Comparison of ENCODE assay signal across 29 cellular contexts in genomic region chr21:29817450-29817849, GRCh38.
"Had no signal": no experiment of that assay in that cellular context is flagged by ENCODE, and none has a peak within 500 bp of the region (broad histone marks: within the 10 kb centered on the region; RNA-seq: fewer than 3 reads in every experiment).

No MANE protein-coding gene starts in this region.

- ATAC-seq: left ventricle myocardium superior; lower lobe of right lung; naive thymus-derived CD4-positive, alpha-beta T cell; pancreas; right cardiac atrium; stimulated activated effector memory CD8-positive, alpha-beta T cell treated with anti-CD3 and anti-CD28 coated beads, Interleukin-12 subunit alpha, Interleukin-12 subunit beta, amount 100 ng/mL, for 72 hours; upper lobe of right lung had no signal

- H3K4me1 ChIP-seq: lower lobe of right lung, prostate gland, sigmoid colon, spleen, suprapubic skin, tibial artery, upper lobe of right lung, uterus had no signal

- H3K4me3 ChIP-seq: lower lobe of right lung, pancreas, prostate gland, sigmoid colon, spleen, suprapubic skin, thoracic aorta, tibial artery, upper lobe of right lung, uterus had no signal

- H3K27me3 Mint-ChIP-seq: stimulated activated naive CD8-positive, alpha-beta T cell treated with anti-CD3 and anti-CD28 coated beads, Interleukin-15, Interleukin-2, amounts not matched to agents 100 ng/mL and 50 ng/mL, for 24 hours had no signal

- H3K9me3 ChIP-seq: lower lobe of right lung, pancreas, prostate gland, sigmoid colon, spleen, suprapubic skin, thoracic aorta, tibial artery, upper lobe of right lung, uterus had no signal

- H3K4me3 Mint-ChIP-seq: mesothelial cell of epicardium; naive thymus-derived CD4-positive, alpha-beta T cell; nephron; neural crest cell; stimulated activated effector memory CD8-positive, alpha-beta T cell treated with anti-CD3 and anti-CD28 coated beads, Interleukin-12 subunit alpha, Interleukin-12 subunit beta, amount 100 ng/mL, for 72 hours; stimulated activated naive CD8-positive, alpha-beta T cell treated with anti-CD3 and anti-CD28 coated beads, Interleukin-15, Interleukin-2, amounts not matched to agents 100 ng/mL and 50 ng/mL, for 24 hours had no signal

- H3K27me3 ChIP-seq: pancreas, sigmoid colon, spleen, suprapubic skin, tibial artery, upper lobe of right lung, uterus had no signal

- H3K27ac Mint-ChIP-seq: mesothelial cell of epicardium; naive thymus-derived CD4-positive, alpha-beta T cell; nephron; stimulated activated effector memory CD8-positive, alpha-beta T cell treated with anti-CD3 and anti-CD28 coated beads, Interleukin-12 subunit alpha, Interleukin-12 subunit beta, amount 100 ng/mL, for 72 hours; stimulated activated naive CD8-positive, alpha-beta T cell treated with anti-CD3 and anti-CD28 coated beads, Interleukin-15, Interleukin-2, amounts not matched to agents 100 ng/mL and 50 ng/mL, for 24 hours had no signal

- H3K4me1 Mint-ChIP-seq: mesothelial cell of epicardium; naive thymus-derived CD4-positive, alpha-beta T cell; stimulated activated effector memory CD8-positive, alpha-beta T cell treated with anti-CD3 and anti-CD28 coated beads, Interleukin-12 subunit alpha, Interleukin-12 subunit beta, amount 100 ng/mL, for 72 hours had no signal

- H3K36me3 ChIP-seq: lower lobe of right lung, pancreas, prostate gland, sigmoid colon, spleen, suprapubic skin, thoracic aorta, tibial artery, upper lobe of right lung, uterus had no signal

- H3K9me3 Mint-ChIP-seq: naive thymus-derived CD4-positive, alpha-beta T cell; nephron; neural crest cell; stimulated activated naive CD8-positive, alpha-beta T cell treated with anti-CD3 and anti-CD28 coated beads, Interleukin-15, Interleukin-2, amounts not matched to agents 100 ng/mL and 50 ng/mL, for 24 hours had no signal

- H3K27ac ChIP-seq: lower lobe of right lung, pancreas, prostate gland, sigmoid colon, spleen, suprapubic skin, thoracic aorta, tibial artery, upper lobe of right lung, uterus had no signal

- H3K36me3 Mint-ChIP-seq: mesothelial cell of epicardium; naive thymus-derived CD4-positive, alpha-beta T cell; stimulated activated effector memory CD8-positive, alpha-beta T cell treated with anti-CD3 and anti-CD28 coated beads, Interleukin-12 subunit alpha, Interleukin-12 subunit beta, amount 100 ng/mL, for 72 hours had no signal

- DNase-seq: hypothalamus; islet precursor cell; left ventricle myocardium superior; lower lobe of right lung; mammary epithelial cell; mesenchymal stem cell; naive thymus-derived CD4-positive, alpha-beta T cell; nucleus accumbens; pancreas; posterior cingulate gyrus; retina; right cardiac atrium; sigmoid colon; small intestine; spleen; stimulated activated CD4-positive, alpha-beta T cell treated with anti-CD3 and anti-CD28 coated beads, Interleukin-4, amount 100 ng/mL, for 24 hours; stimulated activated naive CD4-positive, alpha-beta T cell; tibial artery; trophoblast cell; upper lobe of right lung; uterus had no signal
